18 cellular contexts compared by ENCODE assay signal in genomic region chr22:27791494-27792241, GRCh38. TPM values are rescaled to one million over a fixed set of nuclear protein-coding genes. Genes with fewer than 3 reads are reported as not detected.
DNase-seq lines count a peak whose midpoint lies in the region; ATAC-seq and TF ChIP-seq lines count a peak whose summit lies in the region.
"Had no signal": no experiment of that assay in that cellular context is flagged by ENCODE, and none has a peak within 500 bp of the region (broad histone marks: within the 10 kb centered on the region; RNA-seq: fewer than 3 reads in every experiment).

No MANE protein-coding gene starts in this region.

- H3K36me3 Mint-ChIP-seq in GM23338 (ENCODE audit: low read depth) (no peaks in the 10 kb centered on the region), HFFc6 (ENCODE audit: low read depth) (no peaks in the 10 kb centered on the region)
- H3K36me3 Mint-ChIP-seq: activated naive CD8-positive, alpha-beta T cell had no signal

- no peak for TF ChIP-seq POLR2A in gastroesophageal sphincter (IDR thresholded peaks at IDR 0.05)

- H3K36me3 ChIP-seq in GM23338 (ENCODE audit: insufficient read depth) = no peaks in the 10 kb centered on the region
- H3K36me3 ChIP-seq in adipocyte (ENCODE audit: control insufficient read depth, insufficient read depth, low read length, severe bottlenecking) = peaks cover under 1% of the 10 kb centered on the region
- no peaks in the 10 kb centered on the region for H3K36me3 ChIP-seq in gastroesophageal sphincter
- no peaks in the 10 kb centered on the region for H3K36me3 ChIP-seq in osteoblast (ENCODE audit: insufficient read depth, low read length)
- H3K36me3 ChIP-seq in smooth muscle cell (ENCODE audit: low read depth) = no peaks in the 10 kb centered on the region
- H3K36me3 ChIP-seq: ovary had no signal

- TF ChIP-seq EP300 in gastroesophageal sphincter (IDR thresholded peaks at IDR 0.05) = no peak

- H3K4me1 Mint-ChIP-seq in GM23338 (peaks cover 75% of the 10 kb centered on the region), HFFc6 (ENCODE audit: low read depth) (no peaks in the 10 kb centered on the region)

- H3K27ac ChIP-seq in GM23338 (ENCODE audit: low read depth) (no peak overlapping the region), gastroesophageal sphincter (peak overlapping the region; percentile 54 to 97 (median 90)), osteoblast (ENCODE audit: low read depth, low read length) (no peak overlapping the region), smooth muscle cell (ENCODE audit: low read depth) (no peak overlapping the region)
- H3K27ac ChIP-seq: HL-60, ovary had no signal

- 38 to 42% methylated on average over 3 to 11 of the region's 11 CpGs for WGBS in gastroesophageal sphincter (ENCODE audit: low coverage in 1 of 2), 2 donors
- WGBS in smooth muscle cell (ENCODE audit: low lambda C conversion rate) = 67% methylated on average over 11 of the region's 11 CpGs

- TF ChIP-seq CTCF in GM23338 (conservative IDR thresholded peaks at IDR 0.05; ENCODE audit: low read depth in 2 of 2) (no peak), gastroesophageal sphincter (IDR thresholded peaks at IDR 0.05) (no peak), osteoblast (IDR thresholded peaks at IDR 0.05; ENCODE audit: extremely low read depth, low read depth, low read length) (no peak), smooth muscle cell (IDR thresholded peaks at IDR 0.05; ENCODE audit: borderline replicate concordance, insufficient read depth, poor library complexity, severe bottlenecking) (no peak), HFFc6 (IDR thresholded peaks at IDR 0.05) (no peak)

- H3K9ac ChIP-seq in adipocyte (ENCODE audit: low read length) (peak overlapping the region; percentile 15), smooth muscle cell (ENCODE audit: low read depth) (no peak overlapping the region)

- H3K4me1 ChIP-seq in GM23338 (ENCODE audit: insufficient read depth) = peaks cover 65% of the 10 kb centered on the region
- peaks cover 21% of the 10 kb centered on the region for H3K4me1 ChIP-seq in adipocyte (ENCODE audit: control insufficient read depth, insufficient read depth, low read length)
- peaks cover 0 to 92% (median 0%) of the 10 kb centered on the region in 3 donors for H3K4me1 ChIP-seq in gastroesophageal sphincter
- no peaks in the 10 kb centered on the region for H3K4me1 ChIP-seq in osteoblast (ENCODE audit: insufficient read depth, low read length)
- peaks cover 59% of the 10 kb centered on the region for H3K4me1 ChIP-seq in smooth muscle cell (ENCODE audit: low read depth)

- H2AFZ ChIP-seq in GM23338 (no peak overlapping the region), osteoblast (ENCODE audit: low read length) (no peak overlapping the region), smooth muscle cell (ENCODE audit: low read depth) (no peak overlapping the region)

- no peaks in the 10 kb centered on the region for H3K9me3 ChIP-seq in adipocyte (ENCODE audit: control insufficient read depth, low read length)
- no peaks in the 10 kb centered on the region for H3K9me3 ChIP-seq in gastroesophageal sphincter
- H3K9me3 ChIP-seq in osteoblast (ENCODE audit: low read depth, low read length) = no peaks in the 10 kb centered on the region
- no peaks in the 10 kb centered on the region for H3K9me3 ChIP-seq in smooth muscle cell (replicated peaks; ENCODE audit: low read depth)
- H3K9me3 ChIP-seq: ovary had no signal

- H3K79me2 ChIP-seq in GM23338 (replicated peaks; ENCODE audit: insufficient read depth) = 0 out of 2 replicates have a peak, but pooled peaks cover 4% of the 10 kb centered on the region
- no peaks in the 10 kb centered on the region for H3K79me2 ChIP-seq in osteoblast (ENCODE audit: insufficient read depth, low read length)
- no peaks in the 10 kb centered on the region for H3K79me2 ChIP-seq in smooth muscle cell (ENCODE audit: low read depth)

- H3K4me3 ChIP-seq in GM23338 (peak overlapping the region; percentile 41; the same call in 1 of the 2 replicates), adipocyte (ENCODE audit: low read length) (no peak overlapping the region), gastroesophageal sphincter (peak overlapping the region in 1 of 2 donors; percentile 26), osteoblast (ENCODE audit: insufficient read depth, low read length) (no peak overlapping the region), smooth muscle cell (no peak overlapping the region)
- H3K4me3 ChIP-seq: ovary had no signal

- H3K27ac Mint-ChIP-seq in GM23338 (no peak overlapping the region), HFFc6 (no peak overlapping the region)
- H3K27ac Mint-ChIP-seq: activated naive CD8-positive, alpha-beta T cell had no signal

- no peak for ATAC-seq in GM23338
- ATAC-seq in gastroesophageal sphincter = no peak
- no peak for ATAC-seq in HG02970 (IDR thresholded peaks at IDR 0.05; ENCODE audit: low FRiP score, unreplicated experiment)

- H3K4me3 Mint-ChIP-seq in GM23338 = peak overlapping the region; percentile 35
- no peak overlapping the region for H3K4me3 Mint-ChIP-seq in HFFc6
- H3K4me3 Mint-ChIP-seq: activated naive CD8-positive, alpha-beta T cell had no signal

- H4K20me1 ChIP-seq in GM23338 (replicated peaks; ENCODE audit: insufficient read depth) = peaks cover 20% of the 10 kb centered on the region; the same call in 1 of the 2 replicates
- no peaks in the 10 kb centered on the region for H4K20me1 ChIP-seq in osteoblast (ENCODE audit: insufficient read depth, low read length)
- peaks cover 51% of the 10 kb centered on the region for H4K20me1 ChIP-seq in smooth muscle cell (ENCODE audit: low read depth)

- H3F3A ChIP-seq in GM23338 (replicated peaks; ENCODE audit: low read depth) (peaks cover 11% of the 10 kb centered on the region; the same call in 1 of the 2 replicates), smooth muscle cell (ENCODE audit: low read depth) (no peaks in the 10 kb centered on the region)

- H3K27me3 ChIP-seq in GM23338 (ENCODE audit: insufficient read depth) (peaks cover 84% of the 10 kb centered on the region), adipocyte (replicated peaks; ENCODE audit: control insufficient read depth, insufficient read depth, low read length) (no peaks in the 10 kb centered on the region), gastroesophageal sphincter (no peaks in the 10 kb centered on the region), osteoblast (ENCODE audit: insufficient read depth, low read length) (peaks cover 28% of the 10 kb centered on the region), smooth muscle cell (ENCODE audit: low read depth) (peaks cover 29% of the 10 kb centered on the region)
- H3K27me3 ChIP-seq: ovary had no signal

- H3K9me3 Mint-ChIP-seq in GM23338 = no peaks in the 10 kb centered on the region
- H3K9me3 Mint-ChIP-seq in HFFc6 = no peaks in the 10 kb centered on the region

- DNase-seq in GM23338 (ENCODE audit: low spot score) = no peak
- peak; percentile 50 for DNase-seq in adipocyte (ENCODE audit: low read depth)
- DNase-seq in osteoblast (ENCODE audit: insufficient read length, low spot score, missing footprints) = peak; percentile 62
- DNase-seq in smooth muscle cell (lab: John Stamatoyannopoulos, UW; ENCODE audit: unreplicated experiment) = no peak
- no peak for DNase-seq in HFFc6
- no peak for DNase-seq in NOMO-1 treated with dmso at 0.1 percent for 144 hours (lab: John Stamatoyannopoulos, UW; ENCODE audit: unreplicated experiment)
- DNase-seq: activated T-cell treated with anti-CD3 and anti-CD28 coated beads, Interleukin-2, amount 50 U/mL, for 48 hours; central memory CD4-positive, alpha-beta T cell; effector CD4-positive, alpha-beta T cell; hippocampal formation; NCI-H187; NCI-H446; ovary; SHP77 treated with DMSO at 0.1 percent for 48 hours had no signal

- H3K4me2 ChIP-seq in GM23338 = peak overlapping the region; percentile 78
- no peak overlapping the region for H3K4me2 ChIP-seq in osteoblast (ENCODE audit: insufficient read depth, low read length)
- no peak overlapping the region for H3K4me2 ChIP-seq in smooth muscle cell

- H3K27me3 Mint-ChIP-seq in GM23338 (ENCODE audit: insufficient read depth, low read depth, poor library complexity) (peaks cover 43% of the 10 kb centered on the region), HFFc6 (ENCODE audit: insufficient read depth) (peaks cover 48% of the 10 kb centered on the region)

- no peaks in the 10 kb centered on the region for H3K9me2 ChIP-seq in GM23338 (ENCODE audit: insufficient read depth)

TF ChIP-seq in GM23338, 12 proteins besides CTCF, POLR2A, EP300 and RAD21 (continues in another document):
- TF ChIP-seq STAT1 (IDR thresholded peaks at IDR 0.05; ENCODE audit: unreplicated experiment) = no peak

RNA-seq across cellular contexts. Expression of gene MN1, which starts 9.9 kb away (rescaled TPM):
- total RNA-seq in GM23338 (2014; rRNA removed; shearing (Covaris generic)) = 6.8 and 7.2 TPM in 2 replicates
- 1.0 and 1.5 TPM in 2 replicates for polyA plus RNA-seq in GM23338 (2016; fragmentation: Nextera tagmentation; extraction: Ambion mirVana)
- total RNA-seq in gastroesophageal sphincter = 10 to 100 TPM; 13.4 to 52.8 (median 28.5) TPM
- total RNA-seq in osteoblast = 4.7 and 6.2 TPM in 2 replicates
- total RNA-seq in smooth muscle cell = 3.3 and 4.3 TPM in 2 replicates
- 0.98 and 1.4 TPM in 2 replicates for polyA plus RNA-seq in smooth muscle cell
- under 1 TPM; 0.09 to 0.14 (median 0.12) TPM for total RNA-seq in HFFc6 (2021; fragmentation: NEBNext Ultra II Directional; extraction: Animal tissue kit (Norgen Biotek cat#: 25700))

Comparison
In these comparisons a context has a peak if more than half of its experiments do, and no peak if none do; other contexts are left out.
1. DNase-seq: peak in adipocyte (single experiment) and osteoblast (single experiment); none in GM23338 (single experiment), smooth muscle cell (single experiment), HFFc6 (single experiment) and NOMO-1 treated with dmso at 0.1 percent for 144 hours (single experiment).
2. H3K27ac ChIP-seq: peak in gastroesophageal sphincter (4 of 4); none in GM23338 (single experiment), osteoblast (single experiment) and smooth muscle cell (single experiment).